Comparison of ENCODE assay signal across 15 cellular contexts in genomic region chr19:27795369-27795768, GRCh38.
DNase-seq lines count a peak whose midpoint lies in the region; ATAC-seq lines count a peak whose summit lies in the region.
"Had no signal": no experiment of that assay in that cellular context is flagged by ENCODE, and none has a peak within 500 bp of the region (broad histone marks: within the 10 kb centered on the region; RNA-seq: fewer than 3 reads in every experiment).

No MANE protein-coding gene starts in this region.

- POLR2A ChIA-PET in CD4-positive, alpha-beta memory T cell (lab: Charles Lee; ENCODE audit: partially characterized antibody), result no interaction called here
- POLR2A ChIA-PET in naive thymus-derived CD4-positive, alpha-beta T cell (lab: Charles Lee), result no interaction called here

- peak overlapping the region in 7 of 8 donors; percentile 15 to 98 (median 50) for H3K4me3 Mint-ChIP-seq in CD4-positive, alpha-beta memory T cell
- peak overlapping the region; percentile 40 for H3K4me3 Mint-ChIP-seq in activated naive CD8-positive, alpha-beta T cell treated with anti-CD3 and anti-CD28 coated beads for 36 hours
- peak overlapping the region in 9 of 10 donors; percentile 33 to 95 (median 56) for H3K4me3 Mint-ChIP-seq in naive thymus-derived CD4-positive, alpha-beta T cell

- peak overlapping the region; percentile 66 for H3K27ac ChIP-seq in CD4-positive, alpha-beta memory T cell (ENCODE audit: low read depth, low read length)
- H3K27ac ChIP-seq in HUES64 (ENCODE audit: low read depth, low read length), result no peak overlapping the region
- peak overlapping the region; percentile 75 for H3K27ac ChIP-seq in naive thymus-derived CD4-positive, alpha-beta T cell (ENCODE audit: low read depth, low read length)
- H3K27ac ChIP-seq: cardiac muscle cell had no signal

- ATAC-seq in naive thymus-derived CD4-positive, alpha-beta T cell, result no peak
- ATAC-seq in GM18502 (IDR thresholded peaks at IDR 0.05; ENCODE audit: poor library complexity, unreplicated experiment) (no peak), HG03280 (IDR thresholded peaks at IDR 0.05; ENCODE audit: unreplicated experiment) (no peak)
- ATAC-seq: right cardiac atrium had no signal

- peaks cover 23% of the 10 kb centered on the region for H3K4me1 ChIP-seq in CD4-positive, alpha-beta memory T cell (ENCODE audit: insufficient read depth, low read length)
- H3K4me1 ChIP-seq in HUES64 (ENCODE audit: insufficient read depth, low read length), result no peaks in the 10 kb centered on the region
- peaks cover 15 to 18% of the 10 kb centered on the region in 2 donors for H3K4me1 ChIP-seq in naive thymus-derived CD4-positive, alpha-beta T cell (ENCODE audit: control insufficient read depth in 2 of 2, insufficient read depth in 2 of 2, low read length in 2 of 2)

- no peaks in the 10 kb centered on the region for H3K9me3 ChIP-seq in CD4-positive, alpha-beta memory T cell (ENCODE audit: control insufficient read depth in 1 of 2, low read length in 2 of 2)
- H3K9me3 ChIP-seq in HUES64 (ENCODE audit: insufficient read depth, low read depth, low read length), result peaks cover 4% of the 10 kb centered on the region; the same call in 1 of the 2 replicates
- H3K9me3 ChIP-seq in naive thymus-derived CD4-positive, alpha-beta T cell (ENCODE audit: control insufficient read depth in 2 of 3, low read length in 3 of 3), result no peaks in the 10 kb centered on the region

- CTCF ChIA-PET in CD4-positive, alpha-beta memory T cell (lab: Charles Lee; ENCODE audit: partially characterized antibody), result interaction anchor here (1.0 kb wide), 1 partner anchor 8 kb away, joined by 3 read pairs; no protein-coding TSS in a partner anchor
- CTCF ChIA-PET in naive thymus-derived CD4-positive, alpha-beta T cell (lab: Charles Lee), result no interaction called here

- no peaks in the 10 kb centered on the region for H3K27me3 ChIP-seq in CD4-positive, alpha-beta memory T cell (ENCODE audit: insufficient read depth, low read length)
- no peaks in the 10 kb centered on the region for H3K27me3 ChIP-seq in HUES64 (ENCODE audit: insufficient read depth, low read length)
- H3K27me3 ChIP-seq in naive thymus-derived CD4-positive, alpha-beta T cell (ENCODE audit: control insufficient read depth in 2 of 2, insufficient read depth in 2 of 2, low read length in 2 of 2), result no peaks in the 10 kb centered on the region
- H3K27me3 ChIP-seq: cardiac muscle cell had no signal

- H3K9me3 Mint-ChIP-seq in CD4-positive, alpha-beta memory T cell, result no peaks in the 10 kb centered on the region
- no peaks in the 10 kb centered on the region for H3K9me3 Mint-ChIP-seq in activated naive CD8-positive, alpha-beta T cell treated with anti-CD3 and anti-CD28 coated beads for 36 hours
- H3K9me3 Mint-ChIP-seq in naive thymus-derived CD4-positive, alpha-beta T cell, result peaks cover 0 to 1% (median 0%) of the 10 kb centered on the region in 11 donors

- 91% methylated on average over 2 of the region's 2 CpGs for WGBS in HUES64

- H3K27me3 Mint-ChIP-seq in CD4-positive, alpha-beta memory T cell, result no peaks in the 10 kb centered on the region
- H3K27me3 Mint-ChIP-seq in activated naive CD8-positive, alpha-beta T cell treated with anti-CD3 and anti-CD28 coated beads for 36 hours, result no peaks in the 10 kb centered on the region
- H3K27me3 Mint-ChIP-seq in naive thymus-derived CD4-positive, alpha-beta T cell, result no peaks in the 10 kb centered on the region

- H3K4me3 ChIP-seq in CD4-positive, alpha-beta memory T cell (ENCODE audit: low read length in 2 of 2), result no peak overlapping the region
- H3K4me3 ChIP-seq in HUES64 (ENCODE audit: low read length), result 0 out of 2 replicates have a peak overlapping the region, but pooled peaks have one; percentile 85
- peak overlapping the region; percentile 92 for H3K4me3 ChIP-seq in naive thymus-derived CD4-positive, alpha-beta T cell (ENCODE audit: low read length)

- peaks cover 16 to 48% (median 31%) of the 10 kb centered on the region in 4 donors for H3K4me1 Mint-ChIP-seq in CD4-positive, alpha-beta memory T cell
- H3K4me1 Mint-ChIP-seq in activated naive CD8-positive, alpha-beta T cell treated with anti-CD3 and anti-CD28 coated beads for 36 hours, result peaks cover 30% of the 10 kb centered on the region
- H3K4me1 Mint-ChIP-seq in naive thymus-derived CD4-positive, alpha-beta T cell, result peaks cover 16 to 47% (median 31%) of the 10 kb centered on the region in 7 donors

- H3K36me3 Mint-ChIP-seq in CD4-positive, alpha-beta memory T cell, result peaks cover 9 to 28% of the 10 kb centered on the region in 2 donors
- H3K36me3 Mint-ChIP-seq in activated naive CD8-positive, alpha-beta T cell treated with anti-CD3 and anti-CD28 coated beads for 36 hours, result peaks cover 24% of the 10 kb centered on the region
- peaks cover 4 to 27% (median 14%) of the 10 kb centered on the region in 5 donors for H3K36me3 Mint-ChIP-seq in naive thymus-derived CD4-positive, alpha-beta T cell

- no peak overlapping the region for H3K9ac ChIP-seq in HUES64 (ENCODE audit: low read depth, low read length)

- H3K36me3 ChIP-seq in CD4-positive, alpha-beta memory T cell (ENCODE audit: insufficient read depth, low read length), result no peaks in the 10 kb centered on the region
- H3K36me3 ChIP-seq in HUES64 (ENCODE audit: insufficient read depth, low read length), result peaks cover 15% of the 10 kb centered on the region
- peaks cover 0 to 11% (median 0%) of the 10 kb centered on the region in 3 experiments for H3K36me3 ChIP-seq in naive thymus-derived CD4-positive, alpha-beta T cell (ENCODE audit: control insufficient read depth in 2 of 3, insufficient read depth in 3 of 3, low read length in 3 of 3)

- intact Hi-C loops in CD4-positive, alpha-beta memory T cell (cut with micrococcal nuclease), result no loop called here
- intact Hi-C loops in naive thymus-derived CD4-positive, alpha-beta T cell (cut with micrococcal nuclease), result loop anchor here in 1 of 2 donors (10.0 kb wide), 1 partner anchor 1809 kb away; the partner anchor contains the start of gene POP4

- no peak for DNase-seq in CD4-positive, alpha-beta memory T cell
- no peak for DNase-seq in activated naive CD8-positive, alpha-beta T cell treated with anti-CD3 and anti-CD28 coated beads for 36 hours
- no peak for DNase-seq in naive thymus-derived CD4-positive, alpha-beta T cell
- DNase-seq in NCI-H1092 treated with DMSO at 0.1 percent for 48 hours (lab: John Stamatoyannopoulos, UW) (no peak), SKM-1 (lab: John Stamatoyannopoulos, UW; ENCODE audit: unreplicated experiment) (no peak)
- DNase-seq: activated CD8-positive, alpha-beta memory T cell treated with anti-CD3 and anti-CD28 coated beads, Interleukin-2, amount 50 U/mL, for 48 hours; COR-L47; H7; NCI-H2081; T1000 had no signal

- H3K27ac Mint-ChIP-seq in CD4-positive, alpha-beta memory T cell, result peak overlapping the region in 3 of 7 donors; percentile 22 to 67 (median 35)
- no peak overlapping the region for H3K27ac Mint-ChIP-seq in activated naive CD8-positive, alpha-beta T cell treated with anti-CD3 and anti-CD28 coated beads for 36 hours
- H3K27ac Mint-ChIP-seq in naive thymus-derived CD4-positive, alpha-beta T cell, result peak overlapping the region in 2 of 9 donors; percentile 63 to 70

Comparison
In these comparisons a context has a peak if more than half of its experiments do, and no peak if none do; other contexts are left out.
1. H3K4me3 ChIP-seq: peak in HUES64 (single experiment) and naive thymus-derived CD4-positive, alpha-beta T cell (single experiment); none in CD4-positive, alpha-beta memory T cell (0 of 2).
2. Peak in every context shown above with its lines, with median percentiles within 50 percentile points of each other: H3K4me3 Mint-ChIP-seq.